ENCODE assay signal across 1 cellular context in the genomic region with DNA sequence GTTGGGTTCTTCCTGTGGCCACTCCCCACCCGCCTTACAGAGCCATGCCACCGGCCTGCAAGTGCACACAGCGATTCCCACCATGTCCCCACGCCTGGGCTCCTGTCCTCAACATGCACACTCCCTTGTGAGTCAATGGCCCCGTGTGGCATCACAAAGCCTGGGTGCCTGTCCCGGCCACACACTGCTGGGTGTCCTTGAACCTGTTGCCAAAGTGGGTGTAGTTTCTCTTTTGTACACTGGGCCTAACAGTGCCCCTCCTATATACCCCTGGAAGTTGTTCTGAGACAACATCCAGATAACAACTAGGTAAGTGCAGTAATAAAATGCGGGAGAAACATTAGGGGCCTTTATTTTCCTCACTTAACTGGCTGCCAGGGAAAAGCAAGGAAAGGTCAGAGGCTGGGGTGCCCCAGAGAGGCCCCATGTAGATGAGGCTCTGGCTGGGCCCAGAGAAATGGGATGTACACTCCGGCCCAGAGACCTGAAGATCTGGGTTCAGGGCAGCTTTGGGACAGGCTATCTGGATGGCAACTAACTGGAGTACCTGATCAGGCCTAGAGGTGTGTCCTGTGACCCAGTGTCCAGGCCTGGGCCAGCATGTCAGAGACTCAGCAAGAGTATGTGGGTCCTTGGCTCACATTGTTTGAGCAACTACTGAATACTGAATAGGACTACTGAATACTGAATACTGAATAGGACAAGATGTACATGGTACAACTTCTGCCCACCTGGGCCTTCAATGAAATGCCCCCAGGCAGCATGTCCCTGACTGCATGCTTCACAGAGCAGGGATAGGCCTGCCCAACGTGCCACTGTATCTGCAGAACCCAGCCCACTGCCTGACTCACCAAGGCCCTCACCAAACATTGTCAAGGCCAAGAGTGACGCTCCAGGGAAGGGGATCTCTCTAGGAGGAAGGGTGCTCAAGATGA.
TF ChIP-seq lines count a peak whose summit lies in the region.

No MANE protein-coding gene starts in this region.

TF ChIP-seq in HepG2, 621 proteins besides CTCF, POLR2A, EP300 and RAD21 (continued from another document and continues in another):
- TF ChIP-seq NR2F6 (IDR thresholded peaks at IDR 0.05), result no peak
- peak; percentile 68; the same call in 1 of the 2 replicates for TF ChIP-seq NR2F6 (CRISPR knock-in tag; IDR thresholded peaks at IDR 0.05)
- TF ChIP-seq ZNF747 (CRISPR knock-in tag; IDR thresholded peaks at IDR 0.05; ENCODE audit: borderline replicate concordance), result no peak
- TF ChIP-seq ASH2L (IDR thresholded peaks at IDR 0.05; ENCODE audit: insufficient read length, low read depth, low read length), result no peak
- TF ChIP-seq, protein P1, sequence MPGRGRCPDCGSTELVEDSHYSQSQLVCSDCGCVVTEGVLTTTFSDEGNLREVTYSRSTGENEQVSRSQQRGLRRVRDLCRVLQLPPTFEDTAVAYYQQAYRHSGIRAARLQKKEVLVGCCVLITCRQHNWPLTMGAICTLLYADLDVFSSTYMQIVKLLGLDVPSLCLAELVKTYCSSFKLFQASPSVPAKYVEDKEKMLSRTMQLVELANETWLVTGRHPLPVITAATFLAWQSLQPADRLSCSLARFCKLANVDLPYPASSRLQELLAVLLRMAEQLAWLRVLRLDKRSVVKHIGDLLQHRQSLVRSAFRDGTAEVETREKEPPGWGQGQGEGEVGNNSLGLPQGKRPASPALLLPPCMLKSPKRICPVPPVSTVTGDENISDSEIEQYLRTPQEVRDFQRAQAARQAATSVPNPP (CRISPR knock-in tag; IDR thresholded peaks at IDR 0.05), result no peak
- no peak for TF ChIP-seq ZNF317 (CRISPR knock-in tag; IDR thresholded peaks at IDR 0.05)
- no peak for TF ChIP-seq ZNF577 (CRISPR knock-in tag; IDR thresholded peaks at IDR 0.05; ENCODE audit: borderline replicate concordance, low read depth)
- no peak for TF ChIP-seq ZNF280D (CRISPR knock-in tag; IDR thresholded peaks at IDR 0.05)
- no peak for TF ChIP-seq FUBP1 (CRISPR knock-in tag; IDR thresholded peaks at IDR 0.05; ENCODE audit: borderline replicate concordance)
- 0 out of 2 replicates have a peak, but pooled peaks have one; percentile 24 for TF ChIP-seq PRMT3 (CRISPR knock-in tag; IDR thresholded peaks at IDR 0.05; ENCODE audit: borderline replicate concordance, low read depth)
- TF ChIP-seq, protein P2, sequence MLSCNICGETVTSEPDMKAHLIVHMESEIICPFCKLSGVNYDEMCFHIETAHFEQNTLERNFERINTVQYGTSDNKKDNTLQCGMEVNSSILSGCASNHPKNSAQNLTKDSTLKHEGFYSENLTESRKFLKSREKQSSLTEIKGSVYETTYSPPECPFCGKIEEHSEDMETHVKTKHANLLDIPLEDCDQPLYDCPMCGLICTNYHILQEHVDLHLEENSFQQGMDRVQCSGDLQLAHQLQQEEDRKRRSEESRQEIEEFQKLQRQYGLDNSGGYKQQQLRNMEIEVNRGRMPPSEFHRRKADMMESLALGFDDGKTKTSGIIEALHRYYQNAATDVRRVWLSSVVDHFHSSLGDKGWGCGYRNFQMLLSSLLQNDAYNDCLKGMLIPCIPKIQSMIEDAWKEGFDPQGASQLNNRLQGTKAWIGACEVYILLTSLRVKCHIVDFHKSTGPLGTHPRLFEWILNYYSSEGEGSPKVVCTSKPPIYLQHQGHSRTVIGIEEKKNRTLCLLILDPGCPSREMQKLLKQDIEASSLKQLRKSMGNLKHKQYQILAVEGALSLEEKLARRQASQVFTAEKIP (CRISPR knock-in tag; IDR thresholded peaks at IDR 0.05; ENCODE audit: borderline replicate concordance), result no peak
- peak; percentile 49; the same call in 1 of the 2 replicates for TF ChIP-seq PAXIP1 (CRISPR knock-in tag; conservative IDR thresholded peaks at IDR 0.05)
- no peak for TF ChIP-seq ZNF710 (CRISPR knock-in tag; IDR thresholded peaks at IDR 0.05; ENCODE audit: borderline replicate concordance)
- TF ChIP-seq SP140L (CRISPR knock-in tag; IDR thresholded peaks at IDR 0.05; ENCODE audit: borderline replicate concordance), result no peak
- no peak for TF ChIP-seq GABPB1 (CRISPR knock-in tag; IDR thresholded peaks at IDR 0.05)
- no peak for TF ChIP-seq RBM22 (optimal IDR thresholded peaks at IDR 0.05; ENCODE audit: low read length)
- no peak for TF ChIP-seq ARNT (IDR thresholded peaks at IDR 0.05)
- no peak for TF ChIP-seq ZNF446 (CRISPR knock-in tag; IDR thresholded peaks at IDR 0.05)
- TF ChIP-seq HNRNPLL (IDR thresholded peaks at IDR 0.05; ENCODE audit: low read depth, low read length, poor library complexity, severe bottlenecking), result no peak
- TF ChIP-seq CBX1 (IDR thresholded peaks at IDR 0.05; ENCODE audit: low read depth), result no peak
- TF ChIP-seq SKI (IDR thresholded peaks at IDR 0.05; ENCODE audit: partially characterized antibody), result peak; percentile 38
- TF ChIP-seq TAF1 (CRISPR knock-in tag; IDR thresholded peaks at IDR 0.05), result no peak
- TF ChIP-seq TOE1 (CRISPR knock-in tag; IDR thresholded peaks at IDR 0.05), result no peak
- TF ChIP-seq NFKBIZ (CRISPR knock-in tag; IDR thresholded peaks at IDR 0.05), result no peak
- TF ChIP-seq HDAC2 (CRISPR knock-in tag; IDR thresholded peaks at IDR 0.05), result peak; percentile 33; the same call in 1 of the 2 replicates
- no peak for TF ChIP-seq ZNF496 (CRISPR knock-in tag; IDR thresholded peaks at IDR 0.05; ENCODE audit: insufficient replicate concordance)
- TF ChIP-seq, protein P3, sequence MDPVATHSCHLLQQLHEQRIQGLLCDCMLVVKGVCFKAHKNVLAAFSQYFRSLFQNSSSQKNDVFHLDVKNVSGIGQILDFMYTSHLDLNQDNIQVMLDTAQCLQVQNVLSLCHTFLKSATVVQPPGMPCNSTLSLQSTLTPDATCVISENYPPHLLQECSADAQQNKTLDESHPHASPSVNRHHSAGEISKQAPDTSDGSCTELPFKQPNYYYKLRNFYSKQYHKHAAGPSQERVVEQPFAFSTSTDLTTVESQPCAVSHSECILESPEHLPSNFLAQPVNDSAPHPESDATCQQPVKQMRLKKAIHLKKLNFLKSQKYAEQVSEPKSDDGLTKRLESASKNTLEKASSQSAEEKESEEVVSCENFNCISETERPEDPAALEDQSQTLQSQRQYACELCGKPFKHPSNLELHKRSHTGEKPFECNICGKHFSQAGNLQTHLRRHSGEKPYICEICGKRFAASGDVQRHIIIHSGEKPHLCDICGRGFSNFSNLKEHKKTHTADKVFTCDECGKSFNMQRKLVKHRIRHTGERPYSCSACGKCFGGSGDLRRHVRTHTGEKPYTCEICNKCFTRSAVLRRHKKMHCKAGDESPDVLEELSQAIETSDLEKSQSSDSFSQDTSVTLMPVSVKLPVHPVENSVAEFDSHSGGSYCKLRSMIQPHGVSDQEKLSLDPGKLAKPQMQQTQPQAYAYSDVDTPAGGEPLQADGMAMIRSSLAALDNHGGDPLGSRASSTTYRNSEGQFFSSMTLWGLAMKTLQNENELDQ (CRISPR knock-in tag; IDR thresholded peaks at IDR 0.05; ENCODE audit: borderline replicate concordance), result no peak
- TF ChIP-seq ZNF101 (CRISPR knock-in tag; IDR thresholded peaks at IDR 0.05; ENCODE audit: borderline replicate concordance, low read depth), result no peak
- no peak for TF ChIP-seq ZNF281 (CRISPR knock-in tag; IDR thresholded peaks at IDR 0.05; ENCODE audit: borderline replicate concordance)
- no peak for TF ChIP-seq ZNF354B (CRISPR knock-in tag; IDR thresholded peaks at IDR 0.05)
- TF ChIP-seq MEF2D (CRISPR knock-in tag; IDR thresholded peaks at IDR 0.05), result no peak
- TF ChIP-seq SP5 (CRISPR knock-in tag; IDR thresholded peaks at IDR 0.05; ENCODE audit: borderline replicate concordance, low read depth), result peak; percentile 57; the same call in 1 of the 2 replicates
